In the genomic region with DNA sequence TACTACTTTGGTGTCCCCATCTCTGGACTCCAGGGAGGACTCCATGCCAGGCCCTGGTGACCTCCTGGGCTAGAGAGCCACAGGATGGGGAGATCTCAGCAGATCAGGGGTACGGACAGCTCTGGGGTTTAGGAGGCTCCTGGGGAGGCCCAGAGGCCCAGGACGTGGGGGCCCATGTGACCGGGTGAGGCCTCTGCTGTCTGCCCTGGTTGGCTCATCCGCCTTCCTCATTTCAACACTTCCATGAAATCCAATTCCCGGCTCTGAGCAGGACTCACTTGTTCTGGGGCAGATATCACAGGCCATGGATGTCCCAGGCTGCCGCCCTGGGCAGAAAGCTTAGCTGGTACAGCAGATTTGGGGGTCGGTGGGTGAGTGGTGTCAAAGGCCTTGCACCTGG, we compare ENCODE assay signal across 15 cellular contexts. TPM values are rescaled to one million over a fixed set of nuclear protein-coding genes. Genes with fewer than 3 reads are reported as not detected.
DNase-seq lines count a peak whose midpoint lies in the region; TF ChIP-seq lines count a peak whose summit lies in the region.
"Had no signal": no experiment of that assay in that cellular context is flagged by ENCODE, and none has a peak within 500 bp of the region (broad histone marks: within the 10 kb centered on the region; RNA-seq: fewer than 3 reads in every experiment).

No MANE protein-coding gene starts in this region.

- no TSS peak for BruUV-seq in Caco-2 (replicated peaks; lab: Mats Ljungman, UMichigan)

- H3K27ac Mint-ChIP-seq in immature natural killer cell (peak overlapping the region in 1 of 6 donors; percentile 12), Caco-2 (ENCODE audit: unreplicated experiment) (no peak overlapping the region)

- DNase-seq in CD1c-positive myeloid dendritic cell (ENCODE audit: extremely low spot score) (peak; percentile 66), immature natural killer cell (no peak), NCI-H1436 treated with DMSO at 0.1 percent for 48 hours (lab: John Stamatoyannopoulos, UW) (no peak), Caco-2 (no peak), NCI-H748 treated with DMSO at 0.1 percent for 48 hours (lab: John Stamatoyannopoulos, UW) (no peak)
- DNase-seq: ACHN, H7, Karpas-422, NCI-H1694 treated with DMSO at 0.1 percent for 48 hours, NCI-H2081 treated with DMSO at 0.1 percent for 48 hours, NCI-H2171 treated with DMSO at 0.1 percent for 48 hours, NCI-H526 had no signal

- H3K36me3 ChIP-seq in BLaER1 treated with 17β-estradiol and CSF1 and Interleukin-3, amounts not matched to agents 10 nM and 100 nM = peaks cover 0 to 12% (median 0%) of the 10 kb centered on the region in 11 experiments; a peak in 8 of 22 replicates
- H3K36me3 ChIP-seq in neutrophil (peaks cover 8% of the 10 kb centered on the region), Caco-2 (ENCODE audit: control insufficient read depth, insufficient read depth, low read length) (no peaks in the 10 kb centered on the region)

- H3K4me1 Mint-ChIP-seq in immature natural killer cell = peaks cover 39 to 43% of the 10 kb centered on the region in 2 donors
- no peaks in the 10 kb centered on the region for H3K4me1 Mint-ChIP-seq in Caco-2 (ENCODE audit: low read depth, unreplicated experiment)

- H3K27me3 Mint-ChIP-seq in immature natural killer cell (ENCODE audit: low read depth in 3 of 3) (peaks cover 5 to 14% (median 12%) of the 10 kb centered on the region in 3 donors), Caco-2 (ENCODE audit: insufficient read depth, unreplicated experiment) (no peaks in the 10 kb centered on the region)

- peak overlapping the region; percentile 63 to 99 (median 87); a peak in 21 of 22 replicates for H3K4me2 ChIP-seq in BLaER1 treated with 17β-estradiol and CSF1 and Interleukin-3, amounts not matched to agents 10 nM and 100 nM

- H3K9ac ChIP-seq in BLaER1 treated with 17β-estradiol and CSF1 and Interleukin-3, amounts not matched to agents 10 nM and 100 nM = peak overlapping the region in 8 of 11 experiments; percentile 25 to 78 (median 49); a peak in 10 of 22 replicates

- H3K9me3 Mint-ChIP-seq in immature natural killer cell (no peaks in the 10 kb centered on the region), Caco-2 (ENCODE audit: unreplicated experiment) (no peaks in the 10 kb centered on the region)

- H3K36me3 Mint-ChIP-seq in immature natural killer cell = peaks cover 0 to 9% (median 0%) of the 10 kb centered on the region in 3 donors
- peaks cover 28% of the 10 kb centered on the region for H3K36me3 Mint-ChIP-seq in Caco-2 (ENCODE audit: insufficient read depth, unreplicated experiment)

- no peaks in the 10 kb centered on the region for H3K9me3 ChIP-seq in BLaER1 treated with 17β-estradiol and CSF1 and Interleukin-3, amounts not matched to agents 10 nM and 100 nM (replicated peaks in 1 of 11)
- H3K9me3 ChIP-seq in neutrophil (no peaks in the 10 kb centered on the region), Caco-2 (no peaks in the 10 kb centered on the region)

- H3K4me3 Mint-ChIP-seq in immature natural killer cell (peak overlapping the region in 4 of 5 donors; percentile 22 to 38 (median 34)), Caco-2 (ENCODE audit: unreplicated experiment) (no peak overlapping the region)

- TF ChIP-seq CTCF in neutrophil (IDR thresholded peaks at IDR 0.05) = no peak
- no peak for TF ChIP-seq CTCF in Caco-2 (IDR thresholded peaks at IDR 0.05; ENCODE audit: insufficient read depth in 1 of 2, low read depth in 1 of 2, low read length in 1 of 2, severe bottlenecking in 1 of 2, unreplicated experiment in 1 of 2)

- POLR2A ChIA-PET in Caco-2 (lab: Charles Lee) = no interaction called here

- no peaks in the 10 kb centered on the region for H3K27me3 ChIP-seq in BLaER1 treated with 17β-estradiol and CSF1 and Interleukin-3, amounts not matched to agents 10 nM and 100 nM
- H3K27me3 ChIP-seq in neutrophil (no peaks in the 10 kb centered on the region), Caco-2 (replicated peaks; ENCODE audit: control insufficient read depth, insufficient read depth, low read length) (no peaks in the 10 kb centered on the region)

- peak overlapping the region in 9 of 11 experiments; percentile 59 to 97 (median 89); a peak in 18 of 22 replicates for H3K27ac ChIP-seq in BLaER1 treated with 17β-estradiol and CSF1 and Interleukin-3, amounts not matched to agents 10 nM and 100 nM
- peak overlapping the region; percentile 98 for H3K27ac ChIP-seq in neutrophil

- CTCF ChIA-PET in Caco-2 (lab: Charles Lee) = interaction anchor here (0.7 kb wide), 1 partner anchor 90 kb away, joined by 6 read pairs; the partner anchor contains the start of gene MARCHF2

- H4K20me1 ChIP-seq in BLaER1 treated with 17β-estradiol and CSF1 and Interleukin-3, amounts not matched to agents 10 nM and 100 nM = no peaks in the 10 kb centered on the region

- peaks cover 62 to 91% (median 78%) of the 10 kb centered on the region in 10 experiments for H3K4me1 ChIP-seq in BLaER1 treated with 17β-estradiol and CSF1 and Interleukin-3, amounts not matched to agents 10 nM and 100 nM
- H3K4me1 ChIP-seq in neutrophil (ENCODE audit: control insufficient read depth in 1 of 2, insufficient read depth in 1 of 2, low read depth in 1 of 2, low read length in 1 of 2) (peaks cover 78 to 84% of the 10 kb centered on the region in 2 experiments), Caco-2 (0 out of 2 replicates have a peak, but pooled peaks cover 3% of the 10 kb centered on the region)

- intact Hi-C loops in Caco-2 (cut with micrococcal nuclease; ENCODE audit: unreplicated experiment) = no loop called here

- peak overlapping the region in 1 of 10 experiments; percentile 15; a peak in 1 of 20 replicates for H3K4me3 ChIP-seq in BLaER1 treated with 17β-estradiol and CSF1 and Interleukin-3, amounts not matched to agents 10 nM and 100 nM
- peak overlapping the region; percentile 59 to 76 for H3K4me3 ChIP-seq in neutrophil (ENCODE audit: low read depth in 1 of 2, low read length in 1 of 2)
- H3K4me3 ChIP-seq in Caco-2 (ENCODE audit: low read depth, low read length) = no peak overlapping the region

RNA-seq across cellular contexts. Expression of gene PRAM1, which starts 1.1 kb away (rescaled TPM):
- 1 to 10 TPM; 1.9 to 3.7 (median 2.5) TPM for polyA plus RNA-seq in immature natural killer cell
- total RNA-seq in Caco-2 (2022) = 0.26 TPM in 1 of 2 replicates, not detected in the other
- total RNA-seq: M059J had no signal

RNA-seq across cellular contexts. Expression of gene ZNF414, which starts 10.5 kb away (rescaled TPM):
- polyA plus RNA-seq in immature natural killer cell = 10 to 100 TPM in 1 of 3 donors, 1 to 10 TPM in 2; 6.0 to 20.8 (median 8.3) TPM
- 17.2 and 25.0 TPM in 2 replicates for total RNA-seq in Caco-2 (2022)

RNA-seq across cellular contexts. Expression of gene HNRNPM, which starts 58.7 kb away (rescaled TPM):
- polyA plus RNA-seq in immature natural killer cell = 100 to 1,000 TPM; 163 to 287 (median 209) TPM
- 271 and 286 TPM in 2 replicates for total RNA-seq in Caco-2 (2022)
